ENCODE assay signal across 28 cellular contexts in the genomic region with DNA sequence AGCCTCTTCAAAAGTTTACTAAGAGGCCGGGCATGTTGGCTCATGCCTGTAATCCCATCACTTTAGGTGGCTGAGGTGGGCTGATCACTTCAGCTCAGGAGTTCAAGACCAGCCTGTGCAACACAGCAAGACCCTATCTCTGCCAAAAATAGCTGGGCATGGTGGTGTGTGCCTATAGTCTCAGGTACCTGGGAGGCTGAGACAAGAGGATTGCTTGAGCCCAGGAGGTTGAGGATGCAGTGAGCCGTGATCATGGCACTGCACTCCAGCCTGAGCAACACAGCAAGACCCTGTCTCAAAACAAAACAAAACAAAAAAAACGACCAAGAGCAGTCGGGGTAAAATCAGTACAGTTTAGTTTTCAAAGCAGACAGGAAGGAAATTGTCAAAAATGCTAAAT. TPM values are rescaled to one million over a fixed set of nuclear protein-coding genes. Genes with fewer than 3 reads are reported as not detected.
A peak's percentile ranks its signal among the peaks of the same experiment; 100 is the strongest.
DNase-seq lines count a peak whose midpoint lies in the region; ATAC-seq and TF ChIP-seq lines count a peak whose summit lies in the region.
"Had no signal": no experiment of that assay in that cellular context is flagged by ENCODE, and none has a peak within 500 bp of the region (broad histone marks: within the 10 kb centered on the region; RNA-seq: fewer than 3 reads in every experiment).

No MANE protein-coding gene starts in this region.

- peaks cover 39% of the 10 kb centered on the region for H3K4me1 ChIP-seq in CD8-positive, alpha-beta memory T cell (ENCODE audit: insufficient read depth, low read length)

- H3K4me3 ChIP-seq in CD8-positive, alpha-beta memory T cell (ENCODE audit: low read length): no peak overlapping the region
- H3K4me3 ChIP-seq: cardiac muscle cell, heart left ventricle, K562, upper lobe of right lung had no signal

- intact Hi-C loops in activated naive CD4-positive, alpha-beta T cell treated with anti-CD3 and anti-CD28 coated beads for 36 hours (cut with micrococcal nuclease): no loop called here

- H3K27ac Mint-ChIP-seq in activated naive CD4-positive, alpha-beta T cell treated with anti-CD3 and anti-CD28 coated beads for 36 hours: peak overlapping the region; percentile 67
- peak overlapping the region in 7 of 8 donors; percentile 40 to 75 (median 66) for H3K27ac Mint-ChIP-seq in CD8-positive, alpha-beta memory T cell
- H3K27ac Mint-ChIP-seq in activated CD8-positive, alpha-beta T cell treated with anti-CD3 and anti-CD28 coated beads, Interleukin-2, amount 10 ng/mL, durations not matched to agents 7 days and 5 days: peak overlapping the region; percentile 71
- H3K27ac Mint-ChIP-seq in neural crest cell (ENCODE audit: unreplicated experiment) (no peak overlapping the region), chondrocyte (ENCODE audit: unreplicated experiment) (no peak overlapping the region)
- H3K27ac Mint-ChIP-seq: endodermal cell, H9, nephron progenitor cell had no signal

- H3K27me3 ChIP-seq in CD8-positive, alpha-beta memory T cell (ENCODE audit: insufficient read depth, low read length, poor library complexity, severe bottlenecking): no peaks in the 10 kb centered on the region
- H3K27me3 ChIP-seq: cardiac muscle cell, heart left ventricle, upper lobe of right lung had no signal

- H3K27me3 Mint-ChIP-seq in activated naive CD4-positive, alpha-beta T cell treated with anti-CD3 and anti-CD28 coated beads for 36 hours (ENCODE audit: low read depth): no peaks in the 10 kb centered on the region
- no peaks in the 10 kb centered on the region for H3K27me3 Mint-ChIP-seq in CD8-positive, alpha-beta memory T cell
- H3K27me3 Mint-ChIP-seq in activated CD8-positive, alpha-beta T cell treated with anti-CD3 and anti-CD28 coated beads, Interleukin-2, amount 10 ng/mL, durations not matched to agents 7 days and 5 days (ENCODE audit: low read depth): no peaks in the 10 kb centered on the region
- H3K27me3 Mint-ChIP-seq in neural crest cell (ENCODE audit: low read depth) (no peaks in the 10 kb centered on the region), chondrocyte (ENCODE audit: low read depth) (no peaks in the 10 kb centered on the region)

- CTCF ChIA-PET in activated naive CD4-positive, alpha-beta T cell treated with anti-CD3 and anti-CD28 coated beads for 36 hours (lab: Charles Lee): no interaction called here
- CTCF ChIA-PET in CD8-positive, alpha-beta memory T cell (lab: Charles Lee): no interaction called here
- CTCF ChIA-PET in activated CD8-positive, alpha-beta T cell treated with anti-CD3 and anti-CD28 coated beads, Interleukin-2, amount 10 ng/mL, durations not matched to agents 7 days and 5 days (lab: Charles Lee): interaction anchor here (0.9 to 1.0 kb wide), 2 partner anchors 15 to 95 kb away, joined by 3 read pairs; no protein-coding TSS in a partner anchor

- no peaks in the 10 kb centered on the region for H3K9me3 ChIP-seq in CD8-positive, alpha-beta memory T cell (ENCODE audit: low read length)
- H3K9me3 ChIP-seq: heart left ventricle, upper lobe of right lung had no signal

- H3K36me3 ChIP-seq in CD8-positive, alpha-beta memory T cell (ENCODE audit: insufficient read depth, low read length): no peaks in the 10 kb centered on the region
- H3K36me3 ChIP-seq: cardiac muscle cell, upper lobe of right lung had no signal

- ATAC-seq in activated CD8-positive, alpha-beta T cell treated with anti-CD3 and anti-CD28 coated beads, Interleukin-2, amount 10 ng/mL, durations not matched to agents 7 days and 5 days: no peak
- ATAC-seq in HG02763 (IDR thresholded peaks at IDR 0.05; ENCODE audit: unreplicated experiment): no peak
- no peak for ATAC-seq in HG03460 (IDR thresholded peaks at IDR 0.05; ENCODE audit: unreplicated experiment)
- ATAC-seq: esophagus mucosa, heart left ventricle, K562, right cardiac atrium, upper lobe of right lung had no signal

- POLR2A ChIA-PET in CD8-positive, alpha-beta memory T cell (lab: Charles Lee): no interaction called here
- POLR2A ChIA-PET in activated CD8-positive, alpha-beta T cell treated with anti-CD3 and anti-CD28 coated beads, Interleukin-2, amount 10 ng/mL, durations not matched to agents 7 days and 5 days (lab: Charles Lee): interaction anchor here (0.6 to 1.6 kb wide), 2 partner anchors 198 to 298 kb away, joined by 3 to 5 read pairs; no protein-coding TSS in a partner anchor

- H3K4me3 Mint-ChIP-seq in activated naive CD4-positive, alpha-beta T cell treated with anti-CD3 and anti-CD28 coated beads for 36 hours: peak overlapping the region; percentile 40
- peak overlapping the region in 5 of 7 donors; percentile 41 to 76 (median 47) for H3K4me3 Mint-ChIP-seq in CD8-positive, alpha-beta memory T cell
- H3K4me3 Mint-ChIP-seq in activated CD8-positive, alpha-beta T cell treated with anti-CD3 and anti-CD28 coated beads, Interleukin-2, amount 10 ng/mL, durations not matched to agents 7 days and 5 days: no peak overlapping the region
- peak overlapping the region; percentile 28 for H3K4me3 Mint-ChIP-seq in neural crest cell
- no peak overlapping the region for H3K4me3 Mint-ChIP-seq in chondrocyte (ENCODE audit: unreplicated experiment)
- H3K4me3 Mint-ChIP-seq: endodermal cell, H9, nephron progenitor cell had no signal

- TF ChIP-seq CTCF in neural crest cell (conservative IDR thresholded peaks at IDR 0.05): no peak
- no peak for TF ChIP-seq CTCF in chondrocyte (IDR thresholded peaks at IDR 0.05)

- H3K9me3 Mint-ChIP-seq in activated naive CD4-positive, alpha-beta T cell treated with anti-CD3 and anti-CD28 coated beads for 36 hours: no peaks in the 10 kb centered on the region
- no peaks in the 10 kb centered on the region for H3K9me3 Mint-ChIP-seq in CD8-positive, alpha-beta memory T cell
- H3K9me3 Mint-ChIP-seq in activated CD8-positive, alpha-beta T cell treated with anti-CD3 and anti-CD28 coated beads, Interleukin-2, amount 10 ng/mL, durations not matched to agents 7 days and 5 days (ENCODE audit: insufficient read depth): no peaks in the 10 kb centered on the region
- no peaks in the 10 kb centered on the region for H3K9me3 Mint-ChIP-seq in neural crest cell
- H3K9me3 Mint-ChIP-seq in chondrocyte (ENCODE audit: low read depth): no peaks in the 10 kb centered on the region
- H3K9me3 Mint-ChIP-seq: endodermal cell, H9, nephron progenitor cell had no signal

- no peak overlapping the region for H3K27ac ChIP-seq in CD8-positive, alpha-beta memory T cell (ENCODE audit: low read depth, low read length)
- H3K27ac ChIP-seq: cardiac muscle cell, heart left ventricle, upper lobe of right lung had no signal

- peaks cover 34% of the 10 kb centered on the region for H3K4me1 Mint-ChIP-seq in activated naive CD4-positive, alpha-beta T cell treated with anti-CD3 and anti-CD28 coated beads for 36 hours (ENCODE audit: low read depth)
- peaks cover 52 to 78% (median 72%) of the 10 kb centered on the region in 3 donors for H3K4me1 Mint-ChIP-seq in CD8-positive, alpha-beta memory T cell
- peaks cover 47% of the 10 kb centered on the region for H3K4me1 Mint-ChIP-seq in activated CD8-positive, alpha-beta T cell treated with anti-CD3 and anti-CD28 coated beads, Interleukin-2, amount 10 ng/mL, durations not matched to agents 7 days and 5 days (ENCODE audit: low read depth)
- peaks cover 4% of the 10 kb centered on the region for H3K4me1 Mint-ChIP-seq in neural crest cell
- H3K4me1 Mint-ChIP-seq in chondrocyte (ENCODE audit: low read depth): no peaks in the 10 kb centered on the region
- H3K4me1 Mint-ChIP-seq: endodermal cell, H9 had no signal

- no peak for DNase-seq in activated naive CD4-positive, alpha-beta T cell treated with anti-CD3 and anti-CD28 coated beads for 36 hours
- DNase-seq in activated naive CD4-positive, alpha-beta T cell (lab: John Stamatoyannopoulos, UW): no peak
- no peak for DNase-seq in CD8-positive, alpha-beta memory T cell
- no peak for DNase-seq in activated CD8-positive, alpha-beta T cell treated with anti-CD3 and anti-CD28 coated beads, Interleukin-2, amount 10 ng/mL, durations not matched to agents 7 days and 5 days
- DNase-seq in neural crest cell (ENCODE audit: low read depth, low spot score): no peak
- no peak for DNase-seq in chondrocyte (ENCODE audit: low spot score)
- DNase-seq: ACHN; anterior cingulate cortex; cortex of kidney; endodermal cell; foreskin fibroblast; H9; heart left ventricle; kidney; NCI-H2029 treated with DMSO at 0.1 percent for 48 hours; NCI-H2227 treated with DMSO at 0.1 percent for 48 hours; NCI-H69; nephron progenitor cell; right cardiac atrium; stimulated activated CD4-positive, alpha-beta T cell treated with anti-CD3 and anti-CD28 coated beads, Interleukin-2, amount 100 ng/mL, for 48 hours; substantia nigra; SW 1271; upper lobe of right lung had no signal

- peaks cover 4% of the 10 kb centered on the region for H3K36me3 Mint-ChIP-seq in activated naive CD4-positive, alpha-beta T cell treated with anti-CD3 and anti-CD28 coated beads for 36 hours (ENCODE audit: low read depth)
- peaks cover 0 to 13% (median 3%) of the 10 kb centered on the region in 3 donors for H3K36me3 Mint-ChIP-seq in CD8-positive, alpha-beta memory T cell
- H3K36me3 Mint-ChIP-seq in activated CD8-positive, alpha-beta T cell treated with anti-CD3 and anti-CD28 coated beads, Interleukin-2, amount 10 ng/mL, durations not matched to agents 7 days and 5 days (ENCODE audit: low read depth): peaks cover 20% of the 10 kb centered on the region
- no peaks in the 10 kb centered on the region for H3K36me3 Mint-ChIP-seq in neural crest cell (ENCODE audit: low read depth)
- peaks cover 3% of the 10 kb centered on the region for H3K36me3 Mint-ChIP-seq in chondrocyte (ENCODE audit: low read depth)

RNA-seq across cellular contexts. Expression of gene ADSL, which starts 4.7 kb away (rescaled TPM):
- 100 to 1,000 TPM; 125 to 129 TPM for total RNA-seq in activated naive CD4-positive, alpha-beta T cell treated with anti-CD3 and anti-CD28 coated beads for 36 hours
- 100 to 1,000 TPM; 151 to 154 TPM for total RNA-seq in CD8-positive, alpha-beta memory T cell
- 90.0 TPM for polyA plus RNA-seq in CD8-positive, alpha-beta memory T cell
- total RNA-seq in activated CD8-positive, alpha-beta T cell treated with anti-CD3 and anti-CD28 coated beads, Interleukin-2, amount 10 ng/mL, durations not matched to agents 7 days and 5 days: 100 to 1,000 TPM; 109 to 118 TPM
- total RNA-seq in neural crest cell: 120 and 126 TPM in 2 replicates
- total RNA-seq in chondrocyte: 56.3 to 62.2 TPM (median 58.1 TPM) in 3 replicates

RNA-seq across cellular contexts. Expression of gene SGSM3, which starts 28.8 kb away (rescaled TPM):
- 10 to 100 TPM; 65.7 to 66.4 TPM for total RNA-seq in activated naive CD4-positive, alpha-beta T cell treated with anti-CD3 and anti-CD28 coated beads for 36 hours
- 10 to 100 TPM; 40.0 to 42.2 TPM for total RNA-seq in CD8-positive, alpha-beta memory T cell
- polyA plus RNA-seq in CD8-positive, alpha-beta memory T cell: 50.4 TPM
- total RNA-seq in activated CD8-positive, alpha-beta T cell treated with anti-CD3 and anti-CD28 coated beads, Interleukin-2, amount 10 ng/mL, durations not matched to agents 7 days and 5 days: 100 to 1,000 TPM; 105 TPM
- total RNA-seq in neural crest cell (82.0 and 92.2 TPM in 2 replicates), chondrocyte (59.5 to 80.3 TPM (median 66.7 TPM) in 3 replicates)

Comparison
In these comparisons a context has a peak if more than half of its experiments do, and no peak if none do; other contexts are left out.
1. H3K27ac Mint-ChIP-seq: peak in activated naive CD4-positive, alpha-beta T cell treated with anti-CD3 and anti-CD28 coated beads for 36 hours (single experiment), CD8-positive, alpha-beta memory T cell (7 of 8) and activated CD8-positive, alpha-beta T cell treated with anti-CD3 and anti-CD28 coated beads, Interleukin-2, amount 10 ng/mL, durations not matched to agents 7 days and 5 days (single experiment); none in neural crest cell (single experiment) and chondrocyte (single experiment).
2. H3K4me3 Mint-ChIP-seq: peak in activated naive CD4-positive, alpha-beta T cell treated with anti-CD3 and anti-CD28 coated beads for 36 hours (single experiment), CD8-positive, alpha-beta memory T cell (5 of 7) and neural crest cell (single experiment); none in activated CD8-positive, alpha-beta T cell treated with anti-CD3 and anti-CD28 coated beads, Interleukin-2, amount 10 ng/mL, durations not matched to agents 7 days and 5 days (single experiment) and chondrocyte (single experiment).